In genomic region chr7:131792311-131792710, GRCh38 we compare ENCODE assay signal across 1 cellular context.
A peak's percentile ranks its signal among the peaks of the same experiment; 100 is the strongest.
TF ChIP-seq lines count a peak whose summit lies in the region.

No MANE protein-coding gene starts in this region.

TF ChIP-seq in GM23338, 12 proteins besides CTCF, POLR2A, EP300 and RAD21:
- TF ChIP-seq ZNF462 (CRISPR knock-in tag; IDR thresholded peaks at IDR 0.05) (0 out of 2 replicates have a peak, but pooled peaks have one; percentile 8), ETS1 (IDR thresholded peaks at IDR 0.05) (no peak)
